16 cellular contexts compared by ENCODE assay signal in genomic region chr7:132029369-132030160, GRCh38.
DNase-seq lines count a peak whose midpoint lies in the region; ATAC-seq and TF ChIP-seq lines count a peak whose summit lies in the region.
"Had no signal": no experiment of that assay in that cellular context is flagged by ENCODE, and none has a peak within 500 bp of the region (broad histone marks: within the 10 kb centered on the region; RNA-seq: fewer than 3 reads in every experiment).

No MANE protein-coding gene starts in this region.

- no peaks in the 10 kb centered on the region for H3K36me3 Mint-ChIP-seq in mesothelial cell of epicardium
- H3K36me3 Mint-ChIP-seq: CD4-positive, alpha-beta memory T cell had no signal

- TF ChIP-seq POLR2A in erythroblast (IDR thresholded peaks at IDR 0.05; ENCODE audit: low read length), result no peak

- peaks cover 25% of the 10 kb centered on the region for H3K4me1 Mint-ChIP-seq in mesothelial cell of epicardium
- H3K4me1 Mint-ChIP-seq in stimulated activated naive CD8-positive, alpha-beta T cell treated with anti-CD3 and anti-CD28 coated beads, Interleukin-15, amount 100 ng/mL, for 72 hours, result no peaks in the 10 kb centered on the region
- H3K4me1 Mint-ChIP-seq: activated CD4-positive, alpha-beta T cell treated with anti-CD3 and anti-CD28 coated beads, Interleukin-2, amount 10 ng/mL, durations not matched to agents 24 days and 14 days; CD4-positive, alpha-beta memory T cell had no signal

- TF ChIP-seq CTCF in C4-2B (conservative IDR thresholded peaks at IDR 0.05) (no peak), epithelial cell of esophagus (IDR thresholded peaks at IDR 0.05; ENCODE audit: insufficient read depth, low read depth, low read length, missing control alignments) (no peak), mesothelial cell of epicardium (IDR thresholded peaks at IDR 0.05; ENCODE audit: unreplicated experiment) (no peak)

- peaks cover 1% of the 10 kb centered on the region for H3K27me3 Mint-ChIP-seq in mesothelial cell of epicardium (ENCODE audit: low read depth)
- H3K27me3 Mint-ChIP-seq in stimulated activated naive CD8-positive, alpha-beta T cell treated with anti-CD3 and anti-CD28 coated beads, Interleukin-15, amount 100 ng/mL, for 72 hours, result no peaks in the 10 kb centered on the region
- H3K27me3 Mint-ChIP-seq: activated CD4-positive, alpha-beta T cell treated with anti-CD3 and anti-CD28 coated beads, Interleukin-2, amount 10 ng/mL, durations not matched to agents 24 days and 14 days had no signal

- peak overlapping the region; percentile 65 for H3K27ac Mint-ChIP-seq in mesothelial cell of epicardium
- H3K27ac Mint-ChIP-seq in stimulated activated naive CD8-positive, alpha-beta T cell treated with anti-CD3 and anti-CD28 coated beads, Interleukin-15, amount 100 ng/mL, for 72 hours, result no peak overlapping the region
- H3K27ac Mint-ChIP-seq: activated CD4-positive, alpha-beta T cell treated with anti-CD3 and anti-CD28 coated beads, Interleukin-2, amount 10 ng/mL, durations not matched to agents 24 days and 14 days; CD4-positive, alpha-beta memory T cell; stimulated activated naive CD8-positive, alpha-beta T cell treated with anti-CD3 and anti-CD28 coated beads, Interleukin-15, Interleukin-2, amounts not matched to agents 100 ng/mL and 50 ng/mL, for 24 hours had no signal

- H3K4me3 ChIP-seq in epithelial cell of esophagus (ENCODE audit: low read length), result no peak overlapping the region
- H3K4me3 ChIP-seq: mucosa of descending colon had no signal

- no peak for ATAC-seq in stimulated activated naive CD8-positive, alpha-beta T cell treated with anti-CD3 and anti-CD28 coated beads, Interleukin-15, amount 100 ng/mL, for 72 hours
- no peak for ATAC-seq in HG02678 (IDR thresholded peaks at IDR 0.05; ENCODE audit: unreplicated experiment)
- ATAC-seq: Panc1 had no signal

- DNase-seq in NCI-H446 treated with DMSO at 0.1 percent for 48 hours (lab: John Stamatoyannopoulos, UW), result peak; percentile 59
- DNase-seq in epithelial cell of esophagus (ENCODE audit: low read depth), result peak; percentile 27
- DNase-seq in mesothelial cell of epicardium (ENCODE audit: low spot score in 2 of 2, unreplicated experiment in 2 of 2), result no peak
- DNase-seq in T-helper 1 cell, result no peak
- DNase-seq in erythroblast (lab: John Stamatoyannopoulos, UW), result no peak
- DNase-seq in stimulated activated naive CD8-positive, alpha-beta T cell treated with anti-CD3 and anti-CD28 coated beads, Interleukin-15, amount 100 ng/mL, for 72 hours, result no peak
- DNase-seq: activated CD4-positive, alpha-beta T cell treated with anti-CD3 and anti-CD28 coated beads, Interleukin-2, amount 10 ng/mL, durations not matched to agents 24 days and 14 days; activated effector memory CD4-positive, alpha-beta T cell treated with Interleukin-2 at 50 U/mL for 16 hours; CD4-positive, alpha-beta memory T cell; NCI-H2107 had no signal

- no peaks in the 10 kb centered on the region for H3K9me3 Mint-ChIP-seq in mesothelial cell of epicardium
- no peaks in the 10 kb centered on the region for H3K9me3 Mint-ChIP-seq in stimulated activated naive CD8-positive, alpha-beta T cell treated with anti-CD3 and anti-CD28 coated beads, Interleukin-15, amount 100 ng/mL, for 72 hours
- H3K9me3 Mint-ChIP-seq: activated CD4-positive, alpha-beta T cell treated with anti-CD3 and anti-CD28 coated beads, Interleukin-2, amount 10 ng/mL, durations not matched to agents 24 days and 14 days; CD4-positive, alpha-beta memory T cell had no signal

- H3K4me3 Mint-ChIP-seq in mesothelial cell of epicardium, result no peak overlapping the region
- H3K4me3 Mint-ChIP-seq in stimulated activated naive CD8-positive, alpha-beta T cell treated with anti-CD3 and anti-CD28 coated beads, Interleukin-15, amount 100 ng/mL, for 72 hours, result no peak overlapping the region
- H3K4me3 Mint-ChIP-seq: activated CD4-positive, alpha-beta T cell treated with anti-CD3 and anti-CD28 coated beads, Interleukin-2, amount 10 ng/mL, durations not matched to agents 24 days and 14 days; CD4-positive, alpha-beta memory T cell; stimulated activated naive CD8-positive, alpha-beta T cell treated with anti-CD3 and anti-CD28 coated beads, Interleukin-15, Interleukin-2, amounts not matched to agents 100 ng/mL and 50 ng/mL, for 24 hours had no signal

- peak overlapping the region; percentile 6; the same call in 1 of the 2 replicates for H3K27ac ChIP-seq in C4-2B
- H3K27ac ChIP-seq: HL-60 had no signal

Comparison
In these comparisons a context has a peak if more than half of its experiments do, and no peak if none do; other contexts are left out.
1. DNase-seq: peak in NCI-H446 treated with DMSO at 0.1 percent for 48 hours (single experiment) and epithelial cell of esophagus (single experiment); none in mesothelial cell of epicardium (0 of 2), T-helper 1 cell (0 of 5), erythroblast (0 of 2) and stimulated activated naive CD8-positive, alpha-beta T cell treated with anti-CD3 and anti-CD28 coated beads, Interleukin-15, amount 100 ng/mL, for 72 hours (0 of 2).